ENCODE assay signal across 8 cellular contexts in the genomic region with DNA sequence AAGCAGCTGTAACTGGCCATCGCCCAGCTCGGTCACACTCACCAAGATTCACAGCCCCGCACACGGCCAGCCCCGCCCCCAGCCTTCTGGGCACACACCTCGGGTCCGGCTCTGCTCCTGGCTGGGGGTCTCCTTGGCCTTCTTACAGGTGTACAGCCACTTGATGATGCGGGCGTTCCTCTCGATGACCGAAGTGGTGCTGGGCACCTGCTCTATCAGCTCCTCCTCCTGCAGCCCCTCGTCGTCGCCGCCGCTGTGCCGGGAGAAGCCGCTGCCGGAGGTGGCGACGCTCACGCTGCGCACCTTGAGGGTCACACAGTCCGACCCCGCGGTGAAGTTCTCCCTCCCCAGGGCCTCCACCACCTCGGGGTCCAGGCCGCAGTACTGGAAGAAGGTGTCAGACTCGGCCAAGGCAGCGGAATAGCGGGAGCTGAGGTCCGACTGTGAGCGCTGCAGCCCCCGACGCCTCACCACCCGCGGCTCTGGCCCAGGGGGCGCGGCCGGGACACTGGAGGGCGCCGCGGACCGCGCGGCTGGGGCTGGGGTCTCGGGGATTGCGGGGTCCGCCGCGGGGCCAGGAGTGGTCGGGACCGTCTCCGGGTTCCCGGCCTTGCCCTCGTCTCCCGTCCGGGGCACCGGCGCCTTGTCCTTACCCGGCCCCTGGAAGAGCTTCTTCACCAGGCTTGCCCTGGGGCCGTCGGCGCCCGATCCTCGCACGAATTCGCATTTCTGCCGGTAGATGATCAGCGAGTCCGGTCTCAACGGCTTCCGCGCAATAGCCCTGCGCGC. TPM values are rescaled to one million over a fixed set of nuclear protein-coding genes. Genes with fewer than 3 reads are reported as not detected.
DNase-seq lines count a peak whose midpoint lies in the region; ATAC-seq lines count a peak whose summit lies in the region.

No MANE protein-coding gene starts in this region.

- H3K27ac Mint-ChIP-seq in activated T-helper 1 cell treated with anti-CD3 and anti-CD28 coated beads, Interleukin-12 subunit alpha, Interleukin-12 subunit beta, Interleukin-2, Interleukin-4 antibody, amounts not matched to agents 30 ng/mL and 10 ng/mL and 1 ng/mL, durations not matched to agents 14 hours and 24 hours and 36 hours, result no peak overlapping the region
- H3K27ac Mint-ChIP-seq in immature natural killer cell, result peak overlapping the region in 2 of 6 donors; percentile 53 to 71
- no peak overlapping the region for H3K27ac Mint-ChIP-seq in stimulated activated memory B cell treated with anti-CD40 and anti-IgM and Interleukin-4, amounts not matched to agents 10 μg/mL and 1 μg/mL and 100 μg/mL, for 72 hours

- ATAC-seq in stimulated activated memory B cell treated with anti-CD40 and anti-IgM and Interleukin-4, amounts not matched to agents 10 μg/mL and 1 μg/mL and 100 μg/mL, for 72 hours, result peak; percentile 27
- no peak for ATAC-seq in HG02870 (IDR thresholded peaks at IDR 0.05; ENCODE audit: unreplicated experiment)
- no peak for ATAC-seq in GM18873 (IDR thresholded peaks at IDR 0.05; ENCODE audit: low FRiP score, unreplicated experiment)

- H3K27me3 Mint-ChIP-seq in activated T-helper 1 cell treated with anti-CD3 and anti-CD28 coated beads, Interleukin-12 subunit alpha, Interleukin-12 subunit beta, Interleukin-2, Interleukin-4 antibody, amounts not matched to agents 30 ng/mL and 10 ng/mL and 1 ng/mL, durations not matched to agents 14 hours and 24 hours and 36 hours (ENCODE audit: insufficient read depth), result peaks cover 50% of the 10 kb centered on the region
- H3K27me3 Mint-ChIP-seq in immature natural killer cell (ENCODE audit: low read depth in 3 of 3), result peaks cover 5 to 30% (median 11%) of the 10 kb centered on the region in 3 donors
- peaks cover 72% of the 10 kb centered on the region for H3K27me3 Mint-ChIP-seq in stimulated activated memory B cell treated with anti-CD40 and anti-IgM and Interleukin-4, amounts not matched to agents 10 μg/mL and 1 μg/mL and 100 μg/mL, for 72 hours

- DNase-seq in DMS 273 (lab: John Stamatoyannopoulos, UW; ENCODE audit: unreplicated experiment), result peak; percentile 29
- DNase-seq in DMS 273 treated with DMSO at 0.1 percent for 48 hours (lab: John Stamatoyannopoulos, UW), result no peak
- no peak for DNase-seq in activated T-helper 1 cell treated with anti-CD3 and anti-CD28 coated beads, Interleukin-12 subunit alpha, Interleukin-12 subunit beta, Interleukin-2, Interleukin-4 antibody, amounts not matched to agents 30 ng/mL and 10 ng/mL and 1 ng/mL, durations not matched to agents 14 hours and 24 hours and 36 hours (ENCODE audit: low spot score)
- peak in 2 of 3 donors; percentile 7 to 12 for DNase-seq in immature natural killer cell
- DNase-seq in dermis blood vessel endothelial cell, result no peak

- intact Hi-C loops in activated T-helper 1 cell treated with anti-CD3 and anti-CD28 coated beads, Interleukin-12 subunit alpha, Interleukin-12 subunit beta, Interleukin-2, Interleukin-4 antibody, amounts not matched to agents 30 ng/mL and 10 ng/mL and 1 ng/mL, durations not matched to agents 14 hours and 24 hours and 36 hours (cut with micrococcal nuclease), result no loop called here

- peaks cover 13% of the 10 kb centered on the region for H3K36me3 Mint-ChIP-seq in activated T-helper 1 cell treated with anti-CD3 and anti-CD28 coated beads, Interleukin-12 subunit alpha, Interleukin-12 subunit beta, Interleukin-2, Interleukin-4 antibody, amounts not matched to agents 30 ng/mL and 10 ng/mL and 1 ng/mL, durations not matched to agents 14 hours and 24 hours and 36 hours (ENCODE audit: low read depth)
- H3K36me3 Mint-ChIP-seq in immature natural killer cell, result peaks cover 3 to 10% (median 9%) of the 10 kb centered on the region in 3 donors
- no peaks in the 10 kb centered on the region for H3K36me3 Mint-ChIP-seq in stimulated activated memory B cell treated with anti-CD40 and anti-IgM and Interleukin-4, amounts not matched to agents 10 μg/mL and 1 μg/mL and 100 μg/mL, for 72 hours

- H3K4me3 Mint-ChIP-seq in activated T-helper 1 cell treated with anti-CD3 and anti-CD28 coated beads, Interleukin-12 subunit alpha, Interleukin-12 subunit beta, Interleukin-2, Interleukin-4 antibody, amounts not matched to agents 30 ng/mL and 10 ng/mL and 1 ng/mL, durations not matched to agents 14 hours and 24 hours and 36 hours, result peak overlapping the region; percentile 76
- H3K4me3 Mint-ChIP-seq in immature natural killer cell, result peak overlapping the region; percentile 72 to 87 (median 78)
- H3K4me3 Mint-ChIP-seq in stimulated activated memory B cell treated with anti-CD40 and anti-IgM and Interleukin-4, amounts not matched to agents 10 μg/mL and 1 μg/mL and 100 μg/mL, for 72 hours, result no peak overlapping the region

- peaks cover 49% of the 10 kb centered on the region for H3K4me1 Mint-ChIP-seq in activated T-helper 1 cell treated with anti-CD3 and anti-CD28 coated beads, Interleukin-12 subunit alpha, Interleukin-12 subunit beta, Interleukin-2, Interleukin-4 antibody, amounts not matched to agents 30 ng/mL and 10 ng/mL and 1 ng/mL, durations not matched to agents 14 hours and 24 hours and 36 hours (ENCODE audit: low read depth)
- peaks cover 31 to 36% of the 10 kb centered on the region in 2 donors for H3K4me1 Mint-ChIP-seq in immature natural killer cell
- no peaks in the 10 kb centered on the region for H3K4me1 Mint-ChIP-seq in stimulated activated memory B cell treated with anti-CD40 and anti-IgM and Interleukin-4, amounts not matched to agents 10 μg/mL and 1 μg/mL and 100 μg/mL, for 72 hours

- no peaks in the 10 kb centered on the region for H3K9me3 Mint-ChIP-seq in activated T-helper 1 cell treated with anti-CD3 and anti-CD28 coated beads, Interleukin-12 subunit alpha, Interleukin-12 subunit beta, Interleukin-2, Interleukin-4 antibody, amounts not matched to agents 30 ng/mL and 10 ng/mL and 1 ng/mL, durations not matched to agents 14 hours and 24 hours and 36 hours
- no peaks in the 10 kb centered on the region for H3K9me3 Mint-ChIP-seq in immature natural killer cell
- H3K9me3 Mint-ChIP-seq in stimulated activated memory B cell treated with anti-CD40 and anti-IgM and Interleukin-4, amounts not matched to agents 10 μg/mL and 1 μg/mL and 100 μg/mL, for 72 hours, result peaks cover 3% of the 10 kb centered on the region

RNA-seq across cellular contexts. Expression of a gene that starts 0.8 kb away (rescaled TPM):
- 0.78 and 1.2 TPM in 2 replicates for total RNA-seq in activated T-helper 1 cell treated with anti-CD3 and anti-CD28 coated beads, Interleukin-12 subunit alpha, Interleukin-12 subunit beta, Interleukin-2, Interleukin-4 antibody, amounts not matched to agents 30 ng/mL and 10 ng/mL and 1 ng/mL, durations not matched to agents 14 hours and 24 hours and 36 hours
- polyA plus RNA-seq in immature natural killer cell, result 1 to 10 TPM in 2 of 3 donors, not detected in 1; 1.9 to 2.8 TPM
- 0.28 and 0.51 TPM in 2 replicates for total RNA-seq in dermis blood vessel endothelial cell

Comparison
In these comparisons a context has a peak if more than half of its experiments do, and no peak if none do; other contexts are left out.
1. DNase-seq: peak in DMS 273 (single experiment) and immature natural killer cell (2 of 3); none in DMS 273 treated with DMSO at 0.1 percent for 48 hours (single experiment), activated T-helper 1 cell treated with anti-CD3 and anti-CD28 coated beads, Interleukin-12 subunit alpha, Interleukin-12 subunit beta, Interleukin-2, Interleukin-4 antibody, amounts not matched to agents 30 ng/mL and 10 ng/mL and 1 ng/mL, durations not matched to agents 14 hours and 24 hours and 36 hours (single experiment) and dermis blood vessel endothelial cell (single experiment).